In the genomic region with DNA sequence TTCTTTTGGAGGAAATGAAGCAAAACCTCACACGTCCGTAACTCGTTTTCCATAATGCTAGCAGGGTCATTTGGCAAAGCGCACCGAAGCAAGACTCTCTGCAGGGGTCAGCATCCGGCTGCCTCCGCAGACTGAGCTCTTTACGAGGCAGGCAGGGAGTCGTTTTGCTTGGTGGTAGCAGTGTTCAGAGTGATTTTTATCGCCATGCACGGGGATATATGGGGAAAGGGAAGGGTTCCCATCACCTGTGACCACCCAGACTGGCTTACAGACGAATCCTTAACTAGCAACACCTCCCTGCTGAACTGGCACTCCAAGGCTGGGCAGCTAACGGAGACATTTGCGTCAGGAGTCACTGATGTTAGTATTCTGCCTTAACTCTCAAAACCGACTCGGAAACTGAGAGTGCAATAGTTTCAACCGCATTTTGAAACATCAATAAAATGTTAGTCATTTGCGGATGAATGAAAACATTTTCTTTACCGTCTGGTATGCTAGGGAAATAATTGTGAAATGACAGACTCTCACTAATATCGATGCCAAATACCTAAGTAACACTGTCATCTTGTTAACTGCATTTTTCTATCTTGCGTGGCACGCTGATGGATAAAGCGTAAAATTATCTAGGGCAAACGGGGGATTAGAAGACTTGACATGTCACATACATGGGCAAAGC, we compare ENCODE assay signal across 9 cellular contexts. TPM values are rescaled to one million over a fixed set of nuclear protein-coding genes. Genes with fewer than 3 reads are reported as not detected.
A peak's percentile ranks its signal among the peaks of the same experiment; 100 is the strongest.
DNase-seq lines count a peak whose midpoint lies in the region; ATAC-seq and TF ChIP-seq lines count a peak whose summit lies in the region.
"Had no signal": no experiment of that assay in that cellular context is flagged by ENCODE, and none has a peak within 500 bp of the region (broad histone marks: within the 10 kb centered on the region; RNA-seq: fewer than 3 reads in every experiment).

No MANE protein-coding gene starts in this region.

- WGBS in HUES64 = 1% methylated on average over 22 of the region's 24 CpGs

- no peaks in the 10 kb centered on the region for H3K36me3 ChIP-seq in HUES64 (ENCODE audit: insufficient read depth, low read length)
- no peaks in the 10 kb centered on the region for H3K36me3 ChIP-seq in SJCRH30
- H3K36me3 ChIP-seq in effector memory CD4-positive, alpha-beta T cell (ENCODE audit: control insufficient read depth, insufficient read depth, low read length) = no peaks in the 10 kb centered on the region
- no peaks in the 10 kb centered on the region for H3K36me3 ChIP-seq in lower lobe of right lung

- no peak for TF ChIP-seq CTCF in lower lobe of right lung (IDR thresholded peaks at IDR 0.05)

- peak; percentile 49 for DNase-seq in NCI-H1092 (lab: John Stamatoyannopoulos, UW)
- no peak for DNase-seq in NCI-H1092 treated with DMSO at 0.1 percent for 48 hours (lab: John Stamatoyannopoulos, UW)
- DNase-seq in SJCRH30 = peak; percentile 57 to 70
- no peak for DNase-seq in effector memory CD4-positive, alpha-beta T cell
- DNase-seq in lower lobe of right lung = peak; percentile 53
- DNase-seq in substantia nigra (lab: John Stamatoyannopoulos, UW) = peak in 43 of 49 donors; percentile 9 to 74 (median 44)

- H3K4me1 ChIP-seq in HUES64 (ENCODE audit: insufficient read depth, low read length) (peaks cover 17% of the 10 kb centered on the region), SJCRH30 (no peaks in the 10 kb centered on the region), lower lobe of right lung (peaks cover 25% of the 10 kb centered on the region)
- no peaks in the 10 kb centered on the region for H3K4me1 ChIP-seq in effector memory CD4-positive, alpha-beta T cell (ENCODE audit: control insufficient read depth, insufficient read depth, low read length, poor library complexity, severe bottlenecking)

- H3K9ac ChIP-seq in HUES64 (ENCODE audit: low read depth, low read length) = peak overlapping the region; percentile 72; the same call in 1 of the 2 replicates

- peak overlapping the region; percentile 82 for H3K4me3 ChIP-seq in HUES64 (ENCODE audit: low read length)
- H3K4me3 ChIP-seq in SJCRH30 = peak overlapping the region; percentile 70
- H3K4me3 ChIP-seq in effector memory CD4-positive, alpha-beta T cell (ENCODE audit: insufficient read depth, low read depth, low read length, poor library complexity, severe bottlenecking) = peak overlapping the region; percentile 69
- H3K4me3 ChIP-seq in lower lobe of right lung = peak overlapping the region; percentile 75

- intact Hi-C loops in lower lobe of right lung (cut with DNase I) = no loop called here

- H3K27ac ChIP-seq in HUES64 (ENCODE audit: low read depth, low read length) = peak overlapping the region; percentile 56; the same call in 1 of the 2 replicates
- peak overlapping the region; percentile 61 for H3K27ac ChIP-seq in SJCRH30
- H3K27ac ChIP-seq in effector memory CD4-positive, alpha-beta T cell (ENCODE audit: insufficient read depth, low read length, poor library complexity, severe bottlenecking) = no peak overlapping the region
- peak overlapping the region; percentile 90 for H3K27ac ChIP-seq in lower lobe of right lung
- H3K27ac ChIP-seq in substantia nigra (ENCODE audit: low read depth, low read length, poor library complexity, severe bottlenecking) = peak overlapping the region; percentile 99

- peaks cover 49% of the 10 kb centered on the region for H3K27me3 ChIP-seq in HUES64 (ENCODE audit: insufficient read depth, low read length)
- H3K27me3 ChIP-seq in SJCRH30 = no peaks in the 10 kb centered on the region
- H3K27me3 ChIP-seq in effector memory CD4-positive, alpha-beta T cell (replicated peaks; ENCODE audit: control insufficient read depth, insufficient read depth, low read length, poor library complexity, severe bottlenecking) = no peaks in the 10 kb centered on the region
- H3K27me3 ChIP-seq in lower lobe of right lung (ENCODE audit: low read depth) = no peaks in the 10 kb centered on the region

- ATAC-seq in GM21723 (IDR thresholded peaks at IDR 0.05; ENCODE audit: unreplicated experiment) (peak; percentile 60), lower lobe of right lung (peak; percentile 38 to 39)

- H3K9me3 ChIP-seq in HUES64 (ENCODE audit: insufficient read depth, low read depth, low read length) (no peaks in the 10 kb centered on the region), SJCRH30 (replicated peaks) (no peaks in the 10 kb centered on the region), lower lobe of right lung (no peaks in the 10 kb centered on the region)
- no peaks in the 10 kb centered on the region for H3K9me3 ChIP-seq in effector memory CD4-positive, alpha-beta T cell (ENCODE audit: control insufficient read depth, low read length)

RNA-seq across cellular contexts. Expression of a gene that starts 2.2 kb away (rescaled TPM):
- polyA plus RNA-seq in HUES64 (2013, experiment 1 of 2) = 1.2 TPM
- polyA plus RNA-seq in HUES64 (2013, experiment 2 of 2) = 2.2 TPM
- total RNA-seq in SJCRH30 (2014; rRNA removed; shearing (Covaris generic)) = 0.99 and 1.2 TPM in 2 replicates
- total RNA-seq in lower lobe of right lung = 18.1 TPM
- total RNA-seq: CD4-positive, alpha-beta memory T cell had no signal
- polyA plus RNA-seq: CD4-positive, alpha-beta memory T cell had no signal

Comparison
In these comparisons a context has a peak if more than half of its experiments do, and no peak if none do; other contexts are left out.
1. DNase-seq: peak in NCI-H1092 (single experiment), SJCRH30 (2 of 2), lower lobe of right lung (single experiment) and substantia nigra (43 of 49); none in NCI-H1092 treated with DMSO at 0.1 percent for 48 hours (single experiment) and effector memory CD4-positive, alpha-beta T cell (0 of 3).
2. Peak in every context shown above with its lines, with median percentiles within 50 percentile points of each other: H3K4me3 ChIP-seq.